In genomic region chr10:132554991-132555647, GRCh38 we compare ENCODE assay signal across 9 cellular contexts. TPM values are rescaled to one million over a fixed set of nuclear protein-coding genes. Genes with fewer than 3 reads are reported as not detected.
DNase-seq lines count a peak whose midpoint lies in the region; ATAC-seq and TF ChIP-seq lines count a peak whose summit lies in the region.
"Had no signal": no experiment of that assay in that cellular context is flagged by ENCODE, and none has a peak within 500 bp of the region (broad histone marks: within the 10 kb centered on the region; RNA-seq: fewer than 3 reads in every experiment).

No MANE protein-coding gene starts in this region.

- no peaks in the 10 kb centered on the region for H3K9me3 ChIP-seq in duodenal mucosa (ENCODE audit: control insufficient read depth in 1 of 2, low read length in 2 of 2)
- H3K9me3 ChIP-seq in ovary = no peaks in the 10 kb centered on the region

- H3K4me1 ChIP-seq in duodenal mucosa (ENCODE audit: control insufficient read depth in 1 of 2, insufficient read depth in 2 of 2, low read length in 2 of 2) (peaks cover 8 to 13% of the 10 kb centered on the region in 2 donors), ovary (ENCODE audit: insufficient read depth) (peaks cover 17% of the 10 kb centered on the region)

- no peak for TF ChIP-seq CTCF in ovary (IDR thresholded peaks at IDR 0.05)

- H3K27me3 ChIP-seq in duodenal mucosa (ENCODE audit: control insufficient read depth in 1 of 2, insufficient read depth in 2 of 2, low read length in 2 of 2) (no peaks in the 10 kb centered on the region), ovary (no peaks in the 10 kb centered on the region)

- peak; percentile 81 for DNase-seq in NOMO-1 treated with dmso at 0.1 percent for 144 hours (lab: John Stamatoyannopoulos, UW; ENCODE audit: unreplicated experiment)
- DNase-seq in ovary = peak in 3 of 5 donors; percentile 13 to 30 (median 21)
- DNase-seq in DMS 273 (lab: John Stamatoyannopoulos, UW; ENCODE audit: unreplicated experiment) = no peak
- DNase-seq in putamen (ENCODE audit: low spot score) = no peak
- no peak for DNase-seq in NCI-H510A treated with DMSO at 0.1 percent for 48 hours (lab: John Stamatoyannopoulos, UW)
- no peak for DNase-seq in ureter (ENCODE audit: low spot score)
- DNase-seq: HFFc6 had no signal

- WGBS in ovary, 3 donors = 76 to 85% (median 83%) methylated on average over 18 of the region's 18 CpGs

- H3K36me3 ChIP-seq in duodenal mucosa (ENCODE audit: control insufficient read depth in 1 of 2, insufficient read depth in 2 of 2, low read length in 2 of 2) = peaks cover 0 to 4% of the 10 kb centered on the region in 2 donors
- H3K36me3 ChIP-seq in ovary = no peaks in the 10 kb centered on the region

- TF ChIP-seq EP300 in ovary (IDR thresholded peaks at IDR 0.05) = no peak

- H3K4me3 ChIP-seq in duodenal mucosa (ENCODE audit: low read depth in 1 of 2, low read length in 2 of 2) = no peak overlapping the region
- H3K4me3 ChIP-seq in ovary = no peak overlapping the region

- ATAC-seq in GM18511 (IDR thresholded peaks at IDR 0.05; ENCODE audit: unreplicated experiment) = peak; percentile 58

- intact Hi-C loops in ovary (cut with DNase I) = no loop called here

- H3K27ac ChIP-seq in duodenal mucosa (ENCODE audit: low read depth, low read length) (peak overlapping the region; percentile 10), ovary (no peak overlapping the region)

- H3K9ac ChIP-seq in duodenal mucosa (ENCODE audit: low read depth in 1 of 2, low read length in 2 of 2) = no peak overlapping the region

- TF ChIP-seq POLR2A in ovary (IDR thresholded peaks at IDR 0.05) = no peak

RNA-seq across cellular contexts. Expression of gene INPP5A, which starts 17.5 kb away (rescaled TPM):
- total RNA-seq in ovary = 10 to 100 TPM; 19.8 to 41.2 (median 35.3) TPM
- 10 to 100 TPM; 20.2 to 41.2 TPM for polyA plus RNA-seq in ovary
- 63.5 TPM for total RNA-seq in ureter

Comparison
In these comparisons a context has a peak if more than half of its experiments do, and no peak if none do; other contexts are left out.
1. DNase-seq: peak in NOMO-1 treated with dmso at 0.1 percent for 144 hours (single experiment) and ovary (3 of 5); none in DMS 273 (single experiment), putamen (single experiment), NCI-H510A treated with DMSO at 0.1 percent for 48 hours (single experiment) and ureter (single experiment).